In genomic region chr14:77516111-77516510, GRCh38 we compare ENCODE assay signal across 24 cellular contexts. TPM values are rescaled to one million over a fixed set of nuclear protein-coding genes. Genes with fewer than 3 reads are reported as not detected.
DNase-seq lines count a peak whose midpoint lies in the region; ATAC-seq, FAIRE-seq and TF ChIP-seq lines count a peak whose summit lies in the region.
"Had no signal": no experiment of that assay in that cellular context is flagged by ENCODE, and none has a peak within 500 bp of the region (broad histone marks: within the 10 kb centered on the region; RNA-seq: fewer than 3 reads in every experiment).

No MANE protein-coding gene starts in this region.

- TF ChIP-seq CTCF in IMR-90 (conservative IDR thresholded peaks at IDR 0.05; ENCODE audit: low read depth, low read length) = no peak
- no peak for TF ChIP-seq CTCF in astrocyte (IDR thresholded peaks at IDR 0.05; ENCODE audit: insufficient read depth, low read depth, low read length)
- TF ChIP-seq CTCF in choroid plexus epithelial cell (conservative IDR thresholded peaks at IDR 0.05; ENCODE audit: low read depth, low read length) = no peak
- TF ChIP-seq CTCF in retinal pigment epithelial cell (conservative IDR thresholded peaks at IDR 0.05; ENCODE audit: low read depth, low read length) = no peak
- TF ChIP-seq CTCF in mesothelial cell of epicardium (IDR thresholded peaks at IDR 0.05; ENCODE audit: unreplicated experiment) = no peak

- H3K4me2 ChIP-seq in IMR-90 (ENCODE audit: low read depth, low read length) (no peak overlapping the region), astrocyte (ENCODE audit: low read length) (no peak overlapping the region)

- peaks cover 2% of the 10 kb centered on the region for H3K27me3 Mint-ChIP-seq in astrocyte (ENCODE audit: low read depth, unreplicated experiment)
- no peaks in the 10 kb centered on the region for H3K27me3 Mint-ChIP-seq in mesothelial cell of epicardium (ENCODE audit: low read depth)
- H3K27me3 Mint-ChIP-seq: CD4-positive, CD25-positive, alpha-beta regulatory T cell had no signal

- no peak overlapping the region for H3K14ac ChIP-seq in IMR-90 (replicated peaks; ENCODE audit: low read depth, low read length)

- H3K23ac ChIP-seq in IMR-90 (ENCODE audit: low read depth, low read length) = no peak overlapping the region

- no peak overlapping the region for H3K27ac Mint-ChIP-seq in astrocyte (ENCODE audit: unreplicated experiment)
- no peak overlapping the region for H3K27ac Mint-ChIP-seq in stimulated activated effector memory CD8-positive, alpha-beta T cell treated with anti-CD3 and anti-CD28 coated beads, Interleukin-12 subunit alpha, Interleukin-12 subunit beta, amount 100 ng/mL, for 72 hours
- H3K27ac Mint-ChIP-seq in mesothelial cell of epicardium = no peak overlapping the region
- H3K27ac Mint-ChIP-seq: CD4-positive, CD25-positive, alpha-beta regulatory T cell; CD8-positive, alpha-beta memory T cell had no signal

- TF ChIP-seq POLR2A in IMR-90 (IDR thresholded peaks at IDR 0.05; ENCODE audit: low read depth, low read length) = no peak

- no peaks in the 10 kb centered on the region for H4K20me1 ChIP-seq in IMR-90 (ENCODE audit: insufficient read depth, low read length)
- H4K20me1 ChIP-seq in astrocyte (ENCODE audit: insufficient read depth, low read length) = no peaks in the 10 kb centered on the region

- H3K4me3 Mint-ChIP-seq in astrocyte (ENCODE audit: unreplicated experiment) (no peak overlapping the region), mesothelial cell of epicardium (no peak overlapping the region)
- H3K4me3 Mint-ChIP-seq in stimulated activated effector memory CD8-positive, alpha-beta T cell treated with anti-CD3 and anti-CD28 coated beads, Interleukin-12 subunit alpha, Interleukin-12 subunit beta, amount 100 ng/mL, for 72 hours = no peak overlapping the region
- H3K4me3 Mint-ChIP-seq: CD4-positive, CD25-positive, alpha-beta regulatory T cell; CD8-positive, alpha-beta memory T cell had no signal

- in situ Hi-C loops in IMR-90 (cut with MboI; ENCODE audit: low sequenced_read_pairs) = no loop called here

- CTCF ChIA-PET in IMR-90 (lab: Yijun Ruan, JAX) = no interaction called here

- no peak overlapping the region for H2BK20ac ChIP-seq in IMR-90 (ENCODE audit: low read depth, low read length)

- peak; percentile 64 for FAIRE-seq in astrocyte (lab: Jason Lieb, UNC)
- FAIRE-seq: A204.1, GM12892, H54 had no signal

- no peak overlapping the region for H2AK5ac ChIP-seq in IMR-90 (ENCODE audit: low read depth, low read length)

- no peak overlapping the region for H4K91ac ChIP-seq in IMR-90 (ENCODE audit: insufficient read depth, low read depth, low read length)

- H4K8ac ChIP-seq in IMR-90 (ENCODE audit: low read depth in 2 of 2, low read length in 2 of 2) = no peak overlapping the region

- no peak overlapping the region for H3K4ac ChIP-seq in IMR-90 (ENCODE audit: low read depth, low read length)

- H2BK5ac ChIP-seq in IMR-90 (ENCODE audit: low read depth, low read length, poor library complexity, severe bottlenecking) = no peak overlapping the region

- no CpG with 5 or more reads among the region's 1 CpG for WGBS in IMR-90 (ENCODE audit: extremely low coverage in 2 of 2, insufficient read length in 1 of 2), 2 experiments

- H3K4me3 ChIP-seq in IMR-90 (ENCODE audit: insufficient read depth, low read depth, low read length) (no peak overlapping the region), astrocyte (ENCODE audit: insufficient read depth, low read depth, low read length) (no peak overlapping the region), choroid plexus epithelial cell (ENCODE audit: low read depth, low read length) (no peak overlapping the region), retinal pigment epithelial cell (ENCODE audit: low read length) (no peak overlapping the region)
- H3K4me3 ChIP-seq: GM23248 had no signal

- ATAC-seq in IMR-90 (ENCODE audit: low read depth) = no peak
- no peak for ATAC-seq in GM21423 (IDR thresholded peaks at IDR 0.05; ENCODE audit: unreplicated experiment)
- ATAC-seq in stimulated activated effector memory CD8-positive, alpha-beta T cell treated with anti-CD3 and anti-CD28 coated beads, Interleukin-12 subunit alpha, Interleukin-12 subunit beta, amount 100 ng/mL, for 72 hours = no peak

- no peak overlapping the region for H4K5ac ChIP-seq in IMR-90 (ENCODE audit: low read depth, low read length)

- no peak overlapping the region for H3K18ac ChIP-seq in IMR-90 (ENCODE audit: low read depth, low read length)

- no peak overlapping the region for H2BK15ac ChIP-seq in IMR-90 (ENCODE audit: low read depth, low read length)

- intact Hi-C loops in IMR-90 (cut with micrococcal nuclease) = loop anchor here (1.0 kb wide), 1 partner anchor 57 kb away; no protein-coding TSS in a partner anchor

- TF ChIP-seq RAD21 in IMR-90 (IDR thresholded peaks at IDR 0.05; ENCODE audit: low read length) = no peak

- no peaks in the 10 kb centered on the region for H3K27me3 ChIP-seq in IMR-90 (ENCODE audit: control insufficient read depth, insufficient read depth, low read length)
- H3K27me3 ChIP-seq in astrocyte (ENCODE audit: insufficient read depth, low read length) = no peaks in the 10 kb centered on the region
- H3K27me3 ChIP-seq: BE2C had no signal

- peaks cover 6% of the 10 kb centered on the region; the same call in 1 of the 2 replicates for H3K9me1 ChIP-seq in IMR-90 (ENCODE audit: insufficient read depth, low read length)

- H3K9me3 ChIP-seq in IMR-90 (ENCODE audit: control insufficient read depth, insufficient read depth, low read length) = no peaks in the 10 kb centered on the region
- no peaks in the 10 kb centered on the region for H3K9me3 ChIP-seq in astrocyte (ENCODE audit: insufficient read depth, low read depth, low read length)
- H3K9me3 ChIP-seq: BE2C had no signal

- POLR2A ChIA-PET in IMR-90 (lab: Charles Lee; ENCODE audit: unreplicated experiment) = no interaction called here

- H3K79me2 ChIP-seq in astrocyte (ENCODE audit: insufficient read depth, low read length) = no peaks in the 10 kb centered on the region

- H2AFZ ChIP-seq in IMR-90 (replicated peaks; ENCODE audit: low read length, poor library complexity) = no peak overlapping the region
- H2AFZ ChIP-seq in astrocyte (ENCODE audit: low read depth, low read length) = no peak overlapping the region
- H2AFZ ChIP-seq: GM23248 had no signal

- peak; percentile 16 for DNase-seq in IMR-90
- DNase-seq in astrocyte (ENCODE audit: low read depth) = peak; percentile 37
- peak; percentile 25 for DNase-seq in choroid plexus epithelial cell (ENCODE audit: low read depth)
- DNase-seq in retinal pigment epithelial cell (ENCODE audit: low read depth) = peak; percentile 75
- DNase-seq in stimulated activated effector memory CD8-positive, alpha-beta T cell treated with anti-CD3 and anti-CD28 coated beads, Interleukin-12 subunit alpha, Interleukin-12 subunit beta, amount 100 ng/mL, for 72 hours (ENCODE audit: low spot score in 2 of 2) = no peak
- DNase-seq in NCI-H1694 (lab: John Stamatoyannopoulos, UW) = no peak
- DNase-seq in mesothelial cell of epicardium (ENCODE audit: low spot score in 2 of 2, unreplicated experiment in 2 of 2) = no peak
- DNase-seq: ACHN; BE2C; C1 segment of cervical spinal cord; CD4-positive, CD25-positive, alpha-beta regulatory T cell; CD8-positive, alpha-beta memory T cell; COR-L47; DMS153; DMS79; GDM1; GM23248; HCEC 1CT had no signal

- no peak overlapping the region for H3K56ac ChIP-seq in IMR-90 (ENCODE audit: extremely low read depth, insufficient read depth, low read length)

- peaks cover 25% of the 10 kb centered on the region for H3K36me3 Mint-ChIP-seq in astrocyte (ENCODE audit: low read depth, unreplicated experiment)
- peaks cover 99% of the 10 kb centered on the region for H3K36me3 Mint-ChIP-seq in stimulated activated effector memory CD8-positive, alpha-beta T cell treated with anti-CD3 and anti-CD28 coated beads, Interleukin-12 subunit alpha, Interleukin-12 subunit beta, amount 100 ng/mL, for 72 hours
- peaks cover 41% of the 10 kb centered on the region for H3K36me3 Mint-ChIP-seq in mesothelial cell of epicardium

- no TSS peak for BruUV-seq in IMR-90 (replicated peaks; lab: Mats Ljungman, UMichigan)

- peaks cover 0 to 5% of the 10 kb centered on the region in 2 experiments; a peak in 2 of 4 replicates for H3K79me1 ChIP-seq in IMR-90 (ENCODE audit: low read depth in 1 of 2, low read length in 2 of 2)

- H3K36me3 ChIP-seq in IMR-90 (ENCODE audit: control insufficient read depth, insufficient read depth, low read length) = peaks cover 32% of the 10 kb centered on the region
- H3K36me3 ChIP-seq in astrocyte (ENCODE audit: insufficient read depth, low read length) = peaks cover 46% of the 10 kb centered on the region

- H3K9ac ChIP-seq in IMR-90 (ENCODE audit: low read depth, low read length) = no peak overlapping the region
- no peak overlapping the region for H3K9ac ChIP-seq in astrocyte (ENCODE audit: low read length)
- H3K9ac ChIP-seq: GM23248 had no signal

- H3K9me3 Mint-ChIP-seq in astrocyte (ENCODE audit: unreplicated experiment) = no peaks in the 10 kb centered on the region
- H3K9me3 Mint-ChIP-seq in stimulated activated effector memory CD8-positive, alpha-beta T cell treated with anti-CD3 and anti-CD28 coated beads, Interleukin-12 subunit alpha, Interleukin-12 subunit beta, amount 100 ng/mL, for 72 hours = no peaks in the 10 kb centered on the region
- H3K9me3 Mint-ChIP-seq in mesothelial cell of epicardium = no peaks in the 10 kb centered on the region
- H3K9me3 Mint-ChIP-seq: CD4-positive, CD25-positive, alpha-beta regulatory T cell; CD8-positive, alpha-beta memory T cell had no signal

- H3K27ac ChIP-seq in IMR-90 (ENCODE audit: insufficient read depth, low read length) = no peak overlapping the region
- H3K27ac ChIP-seq in astrocyte (ENCODE audit: low read depth, low read length) = no peak overlapping the region
- H3K27ac ChIP-seq: GM23248 had no signal

- H3K4me1 ChIP-seq in IMR-90 (ENCODE audit: control insufficient read depth, insufficient read depth, low read length) (no peaks in the 10 kb centered on the region), astrocyte (ENCODE audit: insufficient read depth, low read length) (no peaks in the 10 kb centered on the region)
- H3K4me1 ChIP-seq: BE2C had no signal

- H2BK120ac ChIP-seq in IMR-90 (ENCODE audit: low read depth, low read length) = no peak overlapping the region

- dilution Hi-C loops in IMR-90 (cut with HindIII; ENCODE audit: low sequenced_read_pairs, unreplicated experiment) = no loop called here

- no peak overlapping the region for H2AK9ac ChIP-seq in IMR-90 (replicated peaks; ENCODE audit: low read depth, low read length, poor library complexity)

- H3K4me1 Mint-ChIP-seq in astrocyte (ENCODE audit: low read depth, unreplicated experiment) (no peaks in the 10 kb centered on the region), mesothelial cell of epicardium (no peaks in the 10 kb centered on the region)
- H3K4me1 Mint-ChIP-seq in stimulated activated effector memory CD8-positive, alpha-beta T cell treated with anti-CD3 and anti-CD28 coated beads, Interleukin-12 subunit alpha, Interleukin-12 subunit beta, amount 100 ng/mL, for 72 hours = no peaks in the 10 kb centered on the region
- H3K4me1 Mint-ChIP-seq: CD4-positive, CD25-positive, alpha-beta regulatory T cell; CD8-positive, alpha-beta memory T cell had no signal

RNA-seq across cellular contexts. Expression of gene ISM2, which starts 17.5 kb away (rescaled TPM):
- total RNA-seq in IMR-90 (2012; rRNA removed) (under 0.01 TPM in 2 replicates), astrocyte (0.39 and 0.50 TPM in 2 replicates), mesothelial cell of epicardium (0.18 to 0.25 TPM (median 0.24 TPM) in 3 replicates)
- 0.12 and 0.19 TPM in 2 replicates for polyA plus RNA-seq in IMR-90 (2012; rRNA removed)
- 0.07 and 0.11 TPM in 2 replicates for polyA plus RNA-seq in IMR-90 (2012; cell fraction: cytosol; rRNA removed)
- 0.14 and 0.16 TPM in 2 replicates for polyA plus RNA-seq in IMR-90 (2012; cell fraction: nucleus; rRNA removed; ENCODE audit: low replicate concordance)
- total RNA-seq: CD4-positive, CD25-positive, alpha-beta regulatory T cell; CD8-positive, alpha-beta memory T cell; Daoy; HT-29 had no signal
- polyA plus RNA-seq: CD4-positive, CD25-positive, alpha-beta regulatory T cell; CD8-positive, alpha-beta memory T cell had no signal

RNA-seq across cellular contexts. Expression of gene AHSA1, which starts 58.2 kb away (rescaled TPM):
- total RNA-seq in IMR-90 (2012; rRNA removed) (152 and 166 TPM in 2 replicates), astrocyte (157 and 177 TPM in 2 replicates), mesothelial cell of epicardium (99.9 to 125 TPM (median 119 TPM) in 3 replicates)
- 190 and 252 TPM in 2 replicates for polyA plus RNA-seq in IMR-90 (2012; rRNA removed)
- 97.8 and 134 TPM in 2 replicates for polyA plus RNA-seq in IMR-90 (2012; cell fraction: cytosol; rRNA removed)
- polyA plus RNA-seq in IMR-90 (2012; cell fraction: nucleus; rRNA removed; ENCODE audit: low replicate concordance) = 42.3 and 94.5 TPM in 2 replicates

RNA-seq across cellular contexts. Expression of gene VIPAS39, which starts 58.7 kb away (rescaled TPM):
- 32.2 and 43.0 TPM in 2 replicates for total RNA-seq in IMR-90 (2012; rRNA removed)
- polyA plus RNA-seq in IMR-90 (2012; rRNA removed) = 17.2 and 19.0 TPM in 2 replicates
- polyA plus RNA-seq in IMR-90 (2012; cell fraction: cytosol; rRNA removed) = 7.5 and 11.2 TPM in 2 replicates
- polyA plus RNA-seq in IMR-90 (2012; cell fraction: nucleus; rRNA removed; ENCODE audit: low replicate concordance) = 6.8 and 34.7 TPM in 2 replicates
- 22.9 and 24.0 TPM in 2 replicates for total RNA-seq in astrocyte
- 25.8 to 29.7 TPM (median 27.8 TPM) in 3 replicates for total RNA-seq in mesothelial cell of epicardium

Comparison
In these comparisons a context has a peak if more than half of its experiments do, and no peak if none do; other contexts are left out.
1. DNase-seq: peak in IMR-90 (single experiment), astrocyte (single experiment), choroid plexus epithelial cell (single experiment) and retinal pigment epithelial cell (single experiment); none in stimulated activated effector memory CD8-positive, alpha-beta T cell treated with anti-CD3 and anti-CD28 coated beads, Interleukin-12 subunit alpha, Interleukin-12 subunit beta, amount 100 ng/mL, for 72 hours (0 of 2), NCI-H1694 (single experiment) and mesothelial cell of epicardium (0 of 2).